11 cellular contexts compared by ENCODE assay signal in genomic region chr6:52283111-52283510, GRCh38. TPM values are rescaled to one million over a fixed set of nuclear protein-coding genes. Genes with fewer than 3 reads are reported as not detected.
DNase-seq lines count a peak whose midpoint lies in the region; ATAC-seq and TF ChIP-seq lines count a peak whose summit lies in the region.
"Had no signal": no experiment of that assay in that cellular context is flagged by ENCODE, and none has a peak within 500 bp of the region (broad histone marks: within the 10 kb centered on the region; RNA-seq: fewer than 3 reads in every experiment).

No MANE protein-coding gene starts in this region.

- DNase-seq in HCT116 (ENCODE audit: low read depth, low spot score) = no peak
- DNase-seq in activated B cell treated with CpG ODN at 0.5 μM for 24 hours = no peak
- DNase-seq in SKM-1 (lab: John Stamatoyannopoulos, UW; ENCODE audit: unreplicated experiment) = no peak
- no peak for DNase-seq in NCI-H2029 (lab: John Stamatoyannopoulos, UW)
- no peak for DNase-seq in dedifferentiated amniotic fluid mesenchymal stem cell (ENCODE audit: extremely low spot score)
- no peak for DNase-seq in AG20443 (ENCODE audit: low spot score)
- DNase-seq: heart left ventricle had no signal

- H2AFZ ChIP-seq in HCT116 (ENCODE audit: low read depth, low read length, poor library complexity, severe bottlenecking) = no peak overlapping the region

- ATAC-seq in HCT116 (no peak), activated B cell treated with CpG ODN at 0.5 μM for 24 hours (ENCODE audit: low read depth) (no peak)
- ATAC-seq: heart left ventricle had no signal

- peak overlapping the region; percentile 96 for H3K9ac ChIP-seq in BLaER1
- H3K9ac ChIP-seq in HCT116 (ENCODE audit: low read length) = peak overlapping the region; percentile 97
- peak overlapping the region; percentile 96 for H3K9ac ChIP-seq in iPS-20b (ENCODE audit: low read depth, low read length)

- TF ChIP-seq CTCF in HCT116 (IDR thresholded peaks at IDR 0.05 in 2 of 3, conservative IDR thresholded peaks at IDR 0.05 in 1 of 3; ENCODE audit: borderline replicate concordance in 1 of 3, insufficient read depth in 1 of 3, low read depth in 2 of 3, low read length in 2 of 3) = no peak
- TF ChIP-seq CTCF in activated B cell treated with CpG ODN at 0.5 μM for 24 hours (IDR thresholded peaks at IDR 0.05) = no peak

- no peaks in the 10 kb centered on the region for H3K9me3 Mint-ChIP-seq in activated B cell treated with CpG ODN at 0.5 μM for 24 hours
- H3K9me3 Mint-ChIP-seq: brain had no signal

- H3K27ac Mint-ChIP-seq in activated B cell treated with CpG ODN at 0.5 μM for 24 hours = no peak overlapping the region

- H3K9me3 ChIP-seq in BLaER1 = no peaks in the 10 kb centered on the region
- no peaks in the 10 kb centered on the region for H3K9me3 ChIP-seq in HCT116 (ENCODE audit: control insufficient read depth in 1 of 2, insufficient read depth in 1 of 2, low read depth in 1 of 2, low read length in 2 of 2)
- H3K9me3 ChIP-seq in iPS-20b (ENCODE audit: insufficient read depth, low read depth, low read length) = no peaks in the 10 kb centered on the region
- H3K9me3 ChIP-seq: heart left ventricle, neutrophil had no signal

- TF ChIP-seq POLR2A in HCT116 (IDR thresholded peaks at IDR 0.05; ENCODE audit: borderline replicate concordance, extremely low read depth, insufficient read depth, insufficient read length) = no peak

- intact Hi-C loops in HCT116 (cut with micrococcal nuclease) (loop anchor here (10.0 kb wide), 2 partner anchors 232 to 312 kb away; no protein-coding TSS in a partner anchor), activated B cell treated with CpG ODN at 0.5 μM for 24 hours (cut with micrococcal nuclease) (loop anchor here (10.0 kb wide), 1 partner anchor 1512 kb away; the partner anchor contains the start of gene LRRC1)

- H3K4me3 ChIP-seq in BLaER1 (peak overlapping the region; percentile 94), HCT116 (replicated peaks in 1 of 2; ENCODE audit: low read depth in 1 of 2, low read length in 2 of 2) (peak overlapping the region; percentile 88 to 92), iPS-20b (ENCODE audit: low read length) (peak overlapping the region; percentile 93)

- POLR2A ChIA-PET in HCT116 (lab: Charles Lee) = interaction anchor here (1.0 to 1.4 kb wide), 2 partner anchors 17 to 108 kb away, joined by 3 read pairs; no protein-coding TSS in a partner anchor
- POLR2A ChIA-PET in activated B cell treated with CpG ODN at 0.5 μM for 24 hours (lab: Charles Lee) = interaction anchor here (1.0 to 2.1 kb wide), 2 partner anchors 11 to 79 kb away, joined by 3 to 13 read pairs; partner anchors contain the start of gene PAQR8

- CTCF ChIA-PET in HCT116 (lab: Charles Lee) = interaction anchor here (1.9 kb wide), 1 partner anchor 117 kb away, joined by 6 read pairs; no protein-coding TSS in a partner anchor
- CTCF ChIA-PET in activated B cell treated with CpG ODN at 0.5 μM for 24 hours (lab: Charles Lee) = interaction anchor here (1.3 to 7.1 kb wide), 3 partner anchors 18 to 117 kb away, joined by 4 to 156 read pairs (median 57); partner anchors contain the start of gene PAQR8

- peaks cover 53% of the 10 kb centered on the region for H4K20me1 ChIP-seq in BLaER1
- peaks cover 26% of the 10 kb centered on the region; the same call in 1 of the 2 replicates for H4K20me1 ChIP-seq in HCT116 (ENCODE audit: insufficient read depth)

- peaks cover 64% of the 10 kb centered on the region for H3K79me2 ChIP-seq in HCT116 (ENCODE audit: insufficient read depth, low read length)

- H3K4me1 ChIP-seq in BLaER1 (peaks cover 53% of the 10 kb centered on the region), HCT116 (ENCODE audit: control insufficient read depth in 1 of 2, insufficient read depth in 2 of 2, low read length in 2 of 2) (peaks cover 4 to 22% of the 10 kb centered on the region in 2 experiments; a peak in 3 of 4 replicates), iPS-20b (ENCODE audit: insufficient read depth, low read length) (peaks cover 5% of the 10 kb centered on the region; the same call in 1 of the 2 replicates)

- H3K4me2 ChIP-seq in BLaER1 = peak overlapping the region; percentile 89
- peak overlapping the region; percentile 69 for H3K4me2 ChIP-seq in HCT116 (ENCODE audit: low read length)

- H3K36me3 ChIP-seq in BLaER1 (peaks cover 51% of the 10 kb centered on the region), HCT116 (ENCODE audit: control insufficient read depth in 1 of 2, insufficient read depth in 2 of 2, low read length in 2 of 2) (peaks cover 44 to 53% of the 10 kb centered on the region in 2 experiments), iPS-20b (ENCODE audit: insufficient read depth, low read depth, low read length) (peaks cover 54% of the 10 kb centered on the region)

- RAD21 ChIA-PET in HCT116 (lab: Charles Lee; ENCODE audit: low non-redundant PET in 1 of 2, low total read pairs in 2 of 2, uncharacterized antibody in 2 of 2, unreplicated experiment in 2 of 2) = no interaction called here

- peaks cover 20% of the 10 kb centered on the region for H3K4me1 Mint-ChIP-seq in activated B cell treated with CpG ODN at 0.5 μM for 24 hours

- BruUV-seq in HCT116 (replicated peaks; lab: Mats Ljungman, UMichigan) = no TSS peak

- no peak for TF ChIP-seq RAD21 in HCT116 (IDR thresholded peaks at IDR 0.05; ENCODE audit: low read depth)

- H3K4me3 Mint-ChIP-seq in activated B cell treated with CpG ODN at 0.5 μM for 24 hours = peak overlapping the region; percentile 58

- H3K27ac ChIP-seq in BLaER1 (no peak overlapping the region; the same call in 1 of the 2 replicates), HCT116 (ENCODE audit: low read depth, low read length) (no peak overlapping the region), iPS-20b (ENCODE audit: low read length) (peak overlapping the region; percentile 65)
- H3K27ac ChIP-seq: heart left ventricle, neutrophil had no signal

- no peaks in the 10 kb centered on the region for H3K9me2 ChIP-seq in HCT116 (ENCODE audit: insufficient read depth)

- no peaks in the 10 kb centered on the region for H3K27me3 Mint-ChIP-seq in activated B cell treated with CpG ODN at 0.5 μM for 24 hours

- peaks cover 49% of the 10 kb centered on the region for H3K36me3 Mint-ChIP-seq in activated B cell treated with CpG ODN at 0.5 μM for 24 hours (ENCODE audit: low read depth)

- H3K27me3 ChIP-seq in BLaER1 (no peaks in the 10 kb centered on the region), HCT116 (ENCODE audit: insufficient read depth, low read length) (no peaks in the 10 kb centered on the region), iPS-20b (ENCODE audit: insufficient read depth, low read length) (no peaks in the 10 kb centered on the region)
- H3K27me3 ChIP-seq: heart left ventricle, neutrophil had no signal

TF ChIP-seq in HCT116, 20 proteins besides CTCF, POLR2A, EP300 and RAD21:
- TF ChIP-seq JUND (IDR thresholded peaks at IDR 0.05) (no peak), EGR1 (IDR thresholded peaks at IDR 0.05; ENCODE audit: low read depth) (no peak)

RNA-seq across cellular contexts. Expression of gene MCM3, which starts 1.4 kb away (rescaled TPM):
- 191 TPM for total RNA-seq in HCT116 (2021; ENCODE audit: unreplicated experiment)
- polyA plus RNA-seq in HCT116 (2012) = 96.6 and 122 TPM in 2 replicates
- 73.2 and 78.9 TPM in 2 replicates for total RNA-seq in activated B cell treated with CpG ODN at 0.5 μM for 24 hours

RNA-seq across cellular contexts. Expression of gene IL17F, which starts 38.8 kb away (rescaled TPM):
- total RNA-seq in HCT116 (2021; ENCODE audit: unreplicated experiment) = not detected
- polyA plus RNA-seq in HCT116 (2012) = not detected in 2 replicates
- total RNA-seq in activated B cell treated with CpG ODN at 0.5 μM for 24 hours = not detected in 2 replicates
- total RNA-seq: heart left ventricle had no signal
- polyA plus RNA-seq: heart left ventricle had no signal
